Comparison of ENCODE assay signal across 23 cellular contexts in the genomic region with DNA sequence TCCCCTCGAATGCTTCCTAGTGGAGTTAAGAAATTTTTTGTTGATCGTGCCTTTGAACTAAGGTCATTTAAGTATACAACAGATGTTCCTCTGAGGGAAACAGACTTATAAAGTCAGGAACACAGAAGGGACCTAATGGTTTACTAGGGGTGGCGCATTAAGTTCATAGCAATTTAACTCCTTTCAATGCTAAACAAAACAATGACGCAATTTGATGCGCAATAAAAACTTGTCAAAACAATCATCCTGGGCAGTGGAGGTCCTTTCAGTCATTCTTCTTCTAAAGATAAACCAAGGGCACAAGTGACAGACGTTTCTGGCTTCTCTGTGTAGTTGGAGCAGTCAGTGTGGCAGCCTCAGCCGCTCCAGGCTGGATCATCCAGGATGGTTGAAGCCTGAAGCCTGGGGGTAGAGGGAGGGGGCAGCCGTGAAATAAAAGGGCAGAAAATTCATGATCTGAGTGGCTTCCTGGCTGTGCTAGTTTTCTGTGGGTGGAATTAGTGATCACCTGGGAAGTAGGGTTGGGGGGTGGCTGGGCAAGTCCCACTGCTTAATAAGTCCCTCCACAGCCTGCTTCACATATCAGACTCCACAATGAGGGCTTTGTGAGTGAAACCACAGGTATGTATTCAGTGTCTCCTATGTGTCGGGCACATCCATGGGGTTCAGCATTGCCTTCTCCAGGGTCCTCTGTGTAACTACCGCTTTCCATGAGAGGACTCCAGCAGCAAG. TPM values are rescaled to one million over a fixed set of nuclear protein-coding genes. Genes with fewer than 3 reads are reported as not detected.
A peak's percentile ranks its signal among the peaks of the same experiment; 100 is the strongest.
DNase-seq lines count a peak whose midpoint lies in the region; ATAC-seq, FAIRE-seq and TF ChIP-seq lines count a peak whose summit lies in the region.
"Had no signal": no experiment of that assay in that cellular context is flagged by ENCODE, and none has a peak within 500 bp of the region (broad histone marks: within the 10 kb centered on the region; RNA-seq: fewer than 3 reads in every experiment).

No MANE protein-coding gene starts in this region.

- H3K4me1 ChIP-seq in HepG2 (ENCODE audit: insufficient read depth, low read length) (0 out of 2 replicates have a peak, but pooled peaks cover 7% of the 10 kb centered on the region), right lobe of liver (peaks cover 0 to 7% (median 3%) of the 10 kb centered on the region in 4 donors), K562 (replicated peaks in 1 of 2; ENCODE audit: control insufficient read depth in 2 of 2, insufficient read depth in 2 of 2, low read length in 2 of 2) (peaks cover 19 to 25% of the 10 kb centered on the region in 2 experiments; a peak in 4 of 5 replicates), right cardiac atrium (ENCODE audit: control insufficient read depth, insufficient read depth, low read length) (no peaks in the 10 kb centered on the region)
- H3K4me1 ChIP-seq: suprapubic skin had no signal

- H3K4me3 ChIP-seq in HepG2 (replicated peaks in 1 of 3; ENCODE audit: insufficient read depth in 1 of 3, low read depth in 2 of 3, low read length in 3 of 3) (no peak overlapping the region), right lobe of liver (no peak overlapping the region), K562 (no peak overlapping the region), dorsolateral prefrontal cortex (no peak overlapping the region), right cardiac atrium (ENCODE audit: low read length) (no peak overlapping the region)
- H3K4me3 ChIP-seq: smooth muscle cell, suprapubic skin had no signal

- H3K27me3 ChIP-seq in HepG2 (ENCODE audit: control insufficient read depth in 1 of 2, insufficient read depth in 2 of 2, low read length in 2 of 2) (peaks cover 1 to 8% of the 10 kb centered on the region in 2 experiments; a peak in 4 of 5 replicates), right lobe of liver (no peaks in the 10 kb centered on the region), K562 (ENCODE audit: control insufficient read depth in 2 of 2, insufficient read depth in 2 of 2, low read length in 2 of 2) (no peaks in the 10 kb centered on the region; a peak in 1 of 5 replicates), dorsolateral prefrontal cortex (no peaks in the 10 kb centered on the region), right cardiac atrium (ENCODE audit: control insufficient read depth, insufficient read depth) (no peaks in the 10 kb centered on the region)
- H3K27me3 ChIP-seq: suprapubic skin had no signal

- H3K79me2 ChIP-seq in HepG2 (ENCODE audit: insufficient read depth, low read length), result no peaks in the 10 kb centered on the region
- H3K79me2 ChIP-seq in K562 (ENCODE audit: control insufficient read depth, insufficient read depth, low read length), result no peaks in the 10 kb centered on the region

- no peak overlapping the region for H3K4me2 ChIP-seq in HepG2 (ENCODE audit: low read depth, low read length)
- no peak overlapping the region for H3K4me2 ChIP-seq in K562 (ENCODE audit: insufficient read depth, low read length)
- H3K4me2 ChIP-seq: SK-N-SH, smooth muscle cell had no signal

- CTCF ChIA-PET in HepG2 (lab: Yijun Ruan, JAX; ENCODE audit: low intra/inter-chr PET ratio, low total read pairs) (no interaction called here), K562 (lab: Yijun Ruan, JAX; ENCODE audit: low intra/inter-chr PET ratio) (no interaction called here)

- POLR2A ChIA-PET in HepG2 (lab: Yijun Ruan, JAX), result no interaction called here
- POLR2A ChIA-PET in K562 (lab: Yijun Ruan, JAX), result interaction anchor here (0.6 to 1.2 kb wide), 4 partner anchors 12 to 55 kb away, joined by 3 read pairs; no protein-coding TSS in a partner anchor

- DNase-seq in HepG2 (ENCODE audit: low spot score), result peak; percentile 68
- no peak for DNase-seq in right lobe of liver
- no peak for DNase-seq in K562 (ENCODE audit: extremely low read depth in 1 of 4, low spot score in 3 of 4)
- peak; percentile 74 for DNase-seq in kidney glomerular epithelial cell (lab: John Stamatoyannopoulos, UW)
- no peak for DNase-seq in GM13977 (ENCODE audit: low spot score)
- no peak for DNase-seq in dorsolateral prefrontal cortex
- no peak for DNase-seq in right cardiac atrium
- DNase-seq: activated CD8-positive, alpha-beta memory T cell treated with anti-CD3 and anti-CD28 coated beads for 24 hours; C1 segment of cervical spinal cord; dermis blood vessel endothelial cell; DMS79 treated with DMSO at 0.1 percent for 48 hours; naive thymus-derived CD4-positive, alpha-beta T cell; NCI-H1436 treated with DMSO at 0.1 percent for 48 hours; SK-N-SH; stimulated activated CD8-positive, alpha-beta memory T cell treated with anti-CD3 and anti-CD28 coated beads, Interleukin-4, amount 100 ng/mL, for 48 hours; T1000 had no signal

- FAIRE-seq in HepG2 (lab: Jason Lieb, UNC) (no peak), K562 (lab: Jason Lieb, UNC) (no peak)
- FAIRE-seq: H54, HTR-8/SVneo had no signal

- TF ChIP-seq RAD21 in HepG2 (CRISPR knock-in tag; IDR thresholded peaks at IDR 0.05), result no peak
- no peak for TF ChIP-seq RAD21 in K562 (CRISPR knock-in tag; conservative IDR thresholded peaks at IDR 0.05 in 1 of 2, IDR thresholded peaks at IDR 0.05 in 1 of 2)

- intact Hi-C loops in HepG2 (cut with micrococcal nuclease; ENCODE audit: unreplicated experiment), result no loop called here
- intact Hi-C loops in right lobe of liver (cut with DNase I), result no loop called here
- intact Hi-C loops in K562 (cut with micrococcal nuclease), result no loop called here
- intact Hi-C loops in dorsolateral prefrontal cortex (cut with DNase I), result no loop called here
- intact Hi-C loops in right cardiac atrium (cut with DNase I), result no loop called here

- no peaks in the 10 kb centered on the region for H4K20me1 ChIP-seq in HepG2 (ENCODE audit: insufficient read depth, low read length)
- H4K20me1 ChIP-seq in K562 (replicated peaks; ENCODE audit: control insufficient read depth, insufficient read depth, low read length), result no peaks in the 10 kb centered on the region

- H3K9me1 ChIP-seq in K562 (ENCODE audit: control insufficient read depth, insufficient read depth, low read length), result no peaks in the 10 kb centered on the region

- no peak overlapping the region for H3K9ac ChIP-seq in HepG2 (ENCODE audit: insufficient read depth, low read depth, low read length)
- no peak overlapping the region for H3K9ac ChIP-seq in K562 (ENCODE audit: insufficient read depth in 1 of 2, low read depth in 2 of 2, low read length in 2 of 2)
- H3K9ac ChIP-seq: SK-N-SH had no signal

- 3% methylated on average over 10 of the region's 10 CpGs for WGBS in HepG2 (ENCODE audit: low lambda C conversion rate)
- WGBS in right lobe of liver (ENCODE audit: insufficient coverage, low coverage, low lambda C conversion rate, missing lambda C conversion rate), result 64% methylated on average over 8 of the region's 10 CpGs
- whole genome bisulfite sequencing in K562 (ENCODE audit: insufficient coverage, low coverage, missing lambda C conversion rate), result 70% methylated on average over 10 of the region's 10 CpGs
- 71% methylated on average over 10 of the region's 10 CpGs for WGBS in right cardiac atrium

- H3K36me3 ChIP-seq in HepG2 (replicated peaks in 1 of 2; ENCODE audit: control insufficient read depth in 1 of 2, insufficient read depth in 2 of 2, low read length in 2 of 2) (no peaks in the 10 kb centered on the region), right lobe of liver (no peaks in the 10 kb centered on the region), K562 (ENCODE audit: control insufficient read depth, insufficient read depth, low read length) (no peaks in the 10 kb centered on the region)
- H3K36me3 ChIP-seq: suprapubic skin had no signal

- TF ChIP-seq POLR2A in HepG2 (IDR thresholded peaks at IDR 0.05; ENCODE audit: insufficient read depth in 1 of 2, low read depth in 2 of 2, low read length in 2 of 2) (no peak), right lobe of liver (IDR thresholded peaks at IDR 0.05) (no peak), K562 (conservative IDR thresholded peaks at IDR 0.05) (no peak)

- ATAC-seq in HepG2 (no peak; the same call in 2 of the 3 replicates), right lobe of liver (no peak), K562 (no peak), right cardiac atrium (no peak), HG02610 (IDR thresholded peaks at IDR 0.05; ENCODE audit: unreplicated experiment) (no peak)
- ATAC-seq: activated CD4-positive, CD25-positive, alpha-beta regulatory T cell treated with anti-CD3 and anti-CD28 coated beads, Interleukin-2, amount 50 U/mL, for 24 hours; naive thymus-derived CD4-positive, alpha-beta T cell had no signal

- BruUV-seq in HepG2 (replicated peaks; lab: Mats Ljungman, UMichigan), result no TSS peak
- BruUV-seq in K562 (replicated peaks; lab: Mats Ljungman, UMichigan), result no TSS peak

- TF ChIP-seq CTCF in HepG2 (CRISPR knock-in tag; IDR thresholded peaks at IDR 0.05), result no peak
- no peak for TF ChIP-seq CTCF in right lobe of liver (IDR thresholded peaks at IDR 0.05)
- TF ChIP-seq CTCF in K562 (IDR thresholded peaks at IDR 0.05 in 2 of 3, conservative IDR thresholded peaks at IDR 0.05 in 1 of 3; ENCODE audit: insufficient read depth in 2 of 3, low read depth in 1 of 3, low read length in 3 of 3), result no peak
- no peak for TF ChIP-seq CTCF in GM13977 (IDR thresholded peaks at IDR 0.05; ENCODE audit: extremely low read depth, insufficient read depth, missing control alignments)
- TF ChIP-seq CTCF in dorsolateral prefrontal cortex (IDR thresholded peaks at IDR 0.05 in 54 of 56, conservative IDR thresholded peaks at IDR 0.05 in 2 of 56; ENCODE audit: low read depth in 1 of 56, partially characterized antibody in 56 of 56), result no peak

- H2AFZ ChIP-seq in HepG2 (ENCODE audit: low read length) (no peak overlapping the region), K562 (ENCODE audit: low read depth, low read length) (peak overlapping the region; percentile 29; the same call in 1 of the 2 replicates)

- in situ Hi-C loops in HepG2 (cut with HindIII; ENCODE audit: extremely low pct_ligation_motif_present, low pct_unique_long_range_greater_than_20kb), result no loop called here
- in situ Hi-C loops in K562 (cut with MboI), result no loop called here
- in situ Hi-C loops in GM13977 (cut with MboI; ENCODE audit: low pct_unique_long_range_greater_than_20kb, low sequenced_read_pairs, unreplicated experiment), result no loop called here

- H3K27ac ChIP-seq in HepG2 (ENCODE audit: extremely low read length, insufficient read depth, low read length) (no peak overlapping the region), right lobe of liver (no peak overlapping the region), K562 (ENCODE audit: extremely low read depth, low read depth, low read length) (no peak overlapping the region), dorsolateral prefrontal cortex (no peak overlapping the region), right cardiac atrium (ENCODE audit: low read length) (no peak overlapping the region)
- H3K27ac ChIP-seq: epithelial cell of prostate, suprapubic skin had no signal

- TF ChIP-seq EP300 in HepG2 (IDR thresholded peaks at IDR 0.05; ENCODE audit: low read depth in 2 of 2, low read length in 2 of 2) (no peak), HepG2 (CRISPR knock-in tag; IDR thresholded peaks at IDR 0.05; ENCODE audit: borderline replicate concordance) (no peak), K562 (IDR thresholded peaks at IDR 0.05; ENCODE audit: low read length) (no peak)

- H3K9me3 ChIP-seq in HepG2 (ENCODE audit: low read length) (no peaks in the 10 kb centered on the region), right lobe of liver (no peaks in the 10 kb centered on the region), K562 (replicated peaks; ENCODE audit: control insufficient read depth, insufficient read depth, low read depth, low read length) (peaks cover 8% of the 10 kb centered on the region), right cardiac atrium (ENCODE audit: control insufficient read depth, low read length) (no peaks in the 10 kb centered on the region)
- H3K9me3 ChIP-seq: SK-N-SH, suprapubic skin had no signal

RNA-seq across cellular contexts. Expression of a gene that starts 50.7 kb away (rescaled TPM):
- total RNA-seq in HepG2 (2016; rRNA removed; fragmentation: Illumina TruSeq; extraction: Trizol) (113 and 139 TPM in 2 replicates), right lobe of liver (10 to 100 TPM; 29.6 to 66.5 (median 34.8) TPM), K562 (2014; rRNA removed) (193 and 237 TPM in 2 replicates), K562 (2014; rRNA removed; fragmentation: Illumina TruSeq; extraction: Trizol) (202 and 232 TPM in 2 replicates), K562 (2015; rRNA removed; fragmentation: Illumina TruSeq; extraction: Trizol) (216 and 229 TPM in 2 replicates), K562 (2021) (148 and 159 TPM in 2 replicates), dorsolateral prefrontal cortex (10 to 100 TPM; 30.2 to 62.0 (median 46.2) TPM), right cardiac atrium (10 to 100 TPM; 51.8 to 68.4 (median 56.4) TPM)
- total RNA-seq in HepG2 (2016; cell fraction: cytosol; rRNA removed; fragmentation: Illumina TruSeq; extraction: Trizol; ENCODE audit: low read depth), result 38.6 and 46.4 TPM in 2 replicates
- 114 and 134 TPM in 2 replicates for total RNA-seq in HepG2 (2016; cell fraction: insoluble cytoplasmic fraction; rRNA removed; fragmentation: Illumina TruSeq; extraction: Trizol)
- total RNA-seq in HepG2 (2016; cell fraction: membrane; rRNA removed; fragmentation: Illumina TruSeq; extraction: Trizol), result 49.5 and 56.4 TPM in 2 replicates
- total RNA-seq in HepG2 (2016; cell fraction: nucleus; rRNA removed; fragmentation: Illumina TruSeq; extraction: Trizol), result 67.5 and 73.1 TPM in 2 replicates
- polyA plus RNA-seq in HepG2 (2011; rRNA removed) (37.8 and 52.7 TPM in 2 replicates), K562 (2011; rRNA removed) (131 and 189 TPM in 2 replicates), K562 (2014; fragmentation: Illumina TruSeq; extraction: Trizol) (197 and 219 TPM in 2 replicates), K562 (2014; fragmentation: Nextera tagmentation; extraction: Ambion mirVana) (100 to 1,000 TPM; 330 to 397 TPM), K562 (2014; rRNA removed) (233 and 261 TPM in 2 replicates), right cardiac atrium (91.5 TPM)
- 42.9 and 45.8 TPM in 2 replicates for polyA plus RNA-seq in HepG2 (2011; cell fraction: cytosol; rRNA removed)
- 21.9 and 27.2 TPM in 2 replicates for polyA plus RNA-seq in HepG2 (2011; cell fraction: nucleus; rRNA removed)
- polyA plus RNA-seq in HepG2 (2012), result 40.4 and 53.7 TPM in 2 replicates
- 38.9 and 39.2 TPM in 2 replicates for polyA plus RNA-seq in HepG2 (2016; cell fraction: cytosol; fragmentation: Illumina TruSeq; extraction: Trizol; ENCODE audit: low read depth)
- polyA plus RNA-seq in HepG2 (2016; cell fraction: insoluble cytoplasmic fraction; fragmentation: Illumina TruSeq; extraction: Trizol; ENCODE audit: low read depth), result 121 and 130 TPM in 2 replicates
- 40.0 and 46.6 TPM in 2 replicates for polyA plus RNA-seq in HepG2 (2016; cell fraction: membrane; fragmentation: Illumina TruSeq; extraction: Trizol; ENCODE audit: low read depth)
- 70.7 and 73.3 TPM in 2 replicates for polyA plus RNA-seq in HepG2 (2016; cell fraction: nucleus; fragmentation: Illumina TruSeq; extraction: Trizol; ENCODE audit: insufficient read depth, low read depth)
- polyA minus RNA-seq in HepG2 (2011; rRNA and poly(A)+ RNA removed; ENCODE audit: low replicate concordance), result 13.0 and 15.3 TPM in 2 replicates
- polyA minus RNA-seq in HepG2 (2011; cell fraction: cytosol; rRNA and poly(A)+ RNA removed), result 20.8 and 25.8 TPM in 2 replicates
- polyA minus RNA-seq in HepG2 (2011; cell fraction: nucleus; rRNA and poly(A)+ RNA removed), result 64.6 and 72.1 TPM in 2 replicates
- total RNA-seq in K562 (2011; cell fraction: chromatin; rRNA removed; ENCODE audit: low replicate concordance), result 38.6 and 79.2 TPM in 2 replicates
- 28.6 and 29.9 TPM in 2 replicates for total RNA-seq in K562 (2011; cell fraction: nucleolus; rRNA removed)
- 45.2 and 53.5 TPM in 2 replicates for total RNA-seq in K562 (2011; cell fraction: nucleoplasm; rRNA removed)
- 101 TPM in 2 replicates for polyA plus RNA-seq in K562 (2011; cell fraction: cytosol; rRNA removed)
- 42.1 and 51.3 TPM in 2 replicates for polyA plus RNA-seq in K562 (2011; cell fraction: nucleus; rRNA removed)
- polyA plus RNA-seq in K562 (2012), result 100 and 122 TPM in 2 replicates
- polyA minus RNA-seq in K562 (2011; rRNA and poly(A)+ RNA removed), result 157 and 168 TPM in 2 replicates
- polyA minus RNA-seq in K562 (2011; cell fraction: cytosol; rRNA and poly(A)+ RNA removed), result 36.2 and 63.4 TPM in 2 replicates
- polyA minus RNA-seq in K562 (2011; cell fraction: nucleus; rRNA and poly(A)+ RNA removed), result 37.8 and 82.5 TPM in 2 replicates

Comparison
In these comparisons a context has a peak if more than half of its experiments do, and no peak if none do; other contexts are left out.
1. DNase-seq: peak in HepG2 (single experiment) and kidney glomerular epithelial cell (single experiment); none in right lobe of liver (0 of 3), K562 (0 of 4), GM13977 (single experiment), dorsolateral prefrontal cortex (0 of 10) and right cardiac atrium (0 of 3).